ENCODE assay signal across 10 cellular contexts in the genomic region with DNA sequence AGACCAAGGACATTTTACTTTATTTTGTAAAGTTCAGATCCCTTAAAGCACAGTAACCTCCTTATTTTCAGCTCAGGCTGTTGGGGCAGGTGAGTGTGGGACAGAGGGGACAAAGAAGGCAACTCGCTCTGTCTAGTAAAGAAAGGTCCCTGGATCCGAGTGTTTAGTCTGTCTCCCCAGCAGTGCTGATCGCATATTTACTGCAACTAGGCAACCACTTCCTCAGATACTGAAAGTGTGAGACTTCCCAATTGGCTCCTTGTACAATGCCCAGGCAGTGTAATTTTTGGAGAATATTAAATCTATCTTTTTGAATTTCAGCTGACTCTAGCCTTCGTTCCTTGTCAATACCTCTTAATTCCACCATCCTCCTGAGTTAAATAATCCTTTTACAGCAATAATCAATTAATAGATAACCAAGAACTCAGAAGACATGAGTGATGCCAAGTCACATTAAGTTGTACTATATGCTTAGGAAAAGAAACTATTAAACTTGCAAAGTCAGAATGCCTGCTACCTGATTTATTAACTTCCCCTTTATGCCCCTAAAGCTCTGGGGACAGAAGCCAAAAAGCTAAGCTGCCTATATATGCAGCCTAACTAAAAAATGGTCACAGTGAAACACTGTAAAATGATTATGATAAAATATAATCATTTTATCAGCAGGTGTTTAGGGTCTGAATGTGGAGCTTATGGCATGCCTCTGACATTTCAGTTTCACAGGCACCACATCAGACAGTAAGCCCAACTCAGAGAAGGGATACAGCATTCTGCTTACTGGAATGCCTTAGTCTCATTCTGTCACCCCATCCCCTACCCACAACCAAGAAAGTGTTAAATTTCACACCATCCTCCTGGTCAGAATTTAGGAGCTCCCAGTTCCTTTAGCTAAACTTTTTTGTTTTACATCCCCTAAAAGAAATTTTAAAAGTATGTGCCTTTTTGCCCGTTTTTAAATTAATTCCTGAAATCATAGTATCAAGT.
DNase-seq lines count a peak whose midpoint lies in the region; ATAC-seq lines count a peak whose summit lies in the region.
"Had no signal": no experiment of that assay in that cellular context is flagged by ENCODE, and none has a peak within 500 bp of the region (broad histone marks: within the 10 kb centered on the region; RNA-seq: fewer than 3 reads in every experiment).

No MANE protein-coding gene starts in this region.

- POLR2A ChIA-PET in activated CD8-positive, alpha-beta T cell treated with anti-CD3 and anti-CD28 coated beads, Interleukin-2, amount 10 ng/mL, durations not matched to agents 7 days and 5 days (lab: Charles Lee), result no interaction called here

- H3K9me3 Mint-ChIP-seq in activated CD8-positive, alpha-beta T cell treated with anti-CD3 and anti-CD28 coated beads, Interleukin-2, amount 10 ng/mL, durations not matched to agents 7 days and 5 days (ENCODE audit: insufficient read depth), result no peaks in the 10 kb centered on the region

- no peak overlapping the region for H3K4me3 Mint-ChIP-seq in activated CD8-positive, alpha-beta T cell treated with anti-CD3 and anti-CD28 coated beads, Interleukin-2, amount 10 ng/mL, durations not matched to agents 7 days and 5 days

- H3K27me3 Mint-ChIP-seq in activated CD8-positive, alpha-beta T cell treated with anti-CD3 and anti-CD28 coated beads, Interleukin-2, amount 10 ng/mL, durations not matched to agents 7 days and 5 days (ENCODE audit: low read depth), result no peaks in the 10 kb centered on the region

- peaks cover 8% of the 10 kb centered on the region for H3K4me1 Mint-ChIP-seq in activated CD8-positive, alpha-beta T cell treated with anti-CD3 and anti-CD28 coated beads, Interleukin-2, amount 10 ng/mL, durations not matched to agents 7 days and 5 days (ENCODE audit: low read depth)

- ATAC-seq in GM18870 (IDR thresholded peaks at IDR 0.05; ENCODE audit: unreplicated experiment), result peak; percentile 84
- ATAC-seq in HG02852 (IDR thresholded peaks at IDR 0.05; ENCODE audit: unreplicated experiment), result peak; percentile 79
- ATAC-seq in activated CD8-positive, alpha-beta T cell treated with anti-CD3 and anti-CD28 coated beads, Interleukin-2, amount 10 ng/mL, durations not matched to agents 7 days and 5 days, result no peak

- no peak overlapping the region for H3K27ac Mint-ChIP-seq in activated CD8-positive, alpha-beta T cell treated with anti-CD3 and anti-CD28 coated beads, Interleukin-2, amount 10 ng/mL, durations not matched to agents 7 days and 5 days

- DNase-seq in MV-4-11 (lab: John Stamatoyannopoulos, UW) (peak; percentile 59), lung microvascular endothelial cell (ENCODE audit: low read depth in 2 of 2) (peak; percentile 63 to 86), GM19238 (ENCODE audit: insufficient read length, low spot score) (no peak), amniotic stem cell (lab: John Stamatoyannopoulos, UW) (no peak), UCSD-AML1 (lab: John Stamatoyannopoulos, UW; ENCODE audit: unreplicated experiment) (no peak)
- DNase-seq in activated CD8-positive, alpha-beta T cell treated with anti-CD3 and anti-CD28 coated beads, Interleukin-2, amount 10 ng/mL, durations not matched to agents 7 days and 5 days, result no peak
- DNase-seq: DMS79; stimulated activated CD4-positive, alpha-beta T cell treated with anti-CD3 and anti-CD28 coated beads, Interleukin-15, amount 100 ng/mL, for 24 hours had no signal

- no peaks in the 10 kb centered on the region for H3K36me3 Mint-ChIP-seq in activated CD8-positive, alpha-beta T cell treated with anti-CD3 and anti-CD28 coated beads, Interleukin-2, amount 10 ng/mL, durations not matched to agents 7 days and 5 days (ENCODE audit: low read depth)

- CTCF ChIA-PET in activated CD8-positive, alpha-beta T cell treated with anti-CD3 and anti-CD28 coated beads, Interleukin-2, amount 10 ng/mL, durations not matched to agents 7 days and 5 days (lab: Charles Lee), result interaction anchor here (1.0 to 3.8 kb wide), 3 partner anchors 21 to 330 kb away, joined by 3 to 28 read pairs (median 4); no protein-coding TSS in a partner anchor

Comparison
In these comparisons a context has a peak if more than half of its experiments do, and no peak if none do; other contexts are left out.
1. DNase-seq: peak in MV-4-11 (single experiment) and lung microvascular endothelial cell (2 of 2); none in GM19238 (single experiment), amniotic stem cell (single experiment), activated CD8-positive, alpha-beta T cell treated with anti-CD3 and anti-CD28 coated beads, Interleukin-2, amount 10 ng/mL, durations not matched to agents 7 days and 5 days (single experiment) and UCSD-AML1 (single experiment).